Comparison of ENCODE assay signal across 13 cellular contexts in genomic region chr14:91229005-91229382, GRCh38. TPM values are rescaled to one million over a fixed set of nuclear protein-coding genes. Genes with fewer than 3 reads are reported as not detected.
DNase-seq lines count a peak whose midpoint lies in the region; ATAC-seq and TF ChIP-seq lines count a peak whose summit lies in the region.
"Had no signal": no experiment of that assay in that cellular context is flagged by ENCODE, and none has a peak within 500 bp of the region (broad histone marks: within the 10 kb centered on the region; RNA-seq: fewer than 3 reads in every experiment).

No MANE protein-coding gene starts in this region.

- H3K9me3 ChIP-seq in CD8-positive, alpha-beta T cell (ENCODE audit: low read length): no peaks in the 10 kb centered on the region
- H3K9me3 ChIP-seq in HAP-1: no peaks in the 10 kb centered on the region
- H3K9me3 ChIP-seq: right lobe of liver had no signal

- intact Hi-C loops in CD8-positive, alpha-beta T cell (cut with DNase I, micrococcal nuclease): loop anchor here (1.0 to 5.0 kb wide), 5 partner anchors 33 to 188 kb away; partner anchors contain the start of gene CCDC88C (in 1 of the 2)
- intact Hi-C loops in activated T-helper 1 cell treated with anti-CD3 and anti-CD28 coated beads, Interleukin-12 subunit alpha, Interleukin-12 subunit beta, Interleukin-2, Interleukin-4 antibody, amounts not matched to agents 30 ng/mL and 10 ng/mL and 1 ng/mL, durations not matched to agents 14 hours and 24 hours and 36 hours (cut with micrococcal nuclease): loop anchor here (1.0 to 10.0 kb wide), 6 partner anchors 188 to 636 kb away; partner anchors contain the start of genes CCDC88C and TC2N
- intact Hi-C loops in left cardiac atrium (cut with DNase I): no loop called here
- intact Hi-C loops in MCF 10A (cut with micrococcal nuclease): no loop called here

- peak overlapping the region; percentile 71 for H3K4me3 Mint-ChIP-seq in CD8-positive, alpha-beta T cell
- no peak overlapping the region for H3K4me3 Mint-ChIP-seq in HFFc6
- peak overlapping the region; percentile 80 for H3K4me3 Mint-ChIP-seq in activated T-helper 1 cell treated with anti-CD3 and anti-CD28 coated beads, Interleukin-12 subunit alpha, Interleukin-12 subunit beta, Interleukin-2, Interleukin-4 antibody, amounts not matched to agents 30 ng/mL and 10 ng/mL and 1 ng/mL, durations not matched to agents 14 hours and 24 hours and 36 hours
- H3K4me3 Mint-ChIP-seq in natural killer cell treated with Interleukin-12 subunit alpha and Interleukin-12 subunit beta and Interleukin-15 and Interleukin-18, amount 100 ng/mL, for 72 hours: peak overlapping the region; percentile 94
- no peak overlapping the region for H3K4me3 Mint-ChIP-seq in MCF 10A (ENCODE audit: unreplicated experiment)

- no peak for ATAC-seq in CD8-positive, alpha-beta T cell
- no peak for ATAC-seq in natural killer cell treated with Interleukin-12 subunit alpha and Interleukin-12 subunit beta and Interleukin-15 and Interleukin-18, amount 100 ng/mL, for 72 hours
- no peak for ATAC-seq in HG03135 (IDR thresholded peaks at IDR 0.05; ENCODE audit: unreplicated experiment)
- ATAC-seq in left cardiac atrium: no peak
- ATAC-seq: Panc1 had no signal

- peaks cover 84% of the 10 kb centered on the region for H3K4me1 ChIP-seq in CD8-positive, alpha-beta T cell (ENCODE audit: insufficient read depth, low read length)
- no peaks in the 10 kb centered on the region for H3K4me1 ChIP-seq in HAP-1
- H3K4me1 ChIP-seq: right lobe of liver had no signal

- peak overlapping the region; percentile 94 for H3K27ac Mint-ChIP-seq in CD8-positive, alpha-beta T cell
- H3K27ac Mint-ChIP-seq in HFFc6: peak overlapping the region; percentile 87
- H3K27ac Mint-ChIP-seq in activated T-helper 1 cell treated with anti-CD3 and anti-CD28 coated beads, Interleukin-12 subunit alpha, Interleukin-12 subunit beta, Interleukin-2, Interleukin-4 antibody, amounts not matched to agents 30 ng/mL and 10 ng/mL and 1 ng/mL, durations not matched to agents 14 hours and 24 hours and 36 hours: peak overlapping the region; percentile 100
- peak overlapping the region; percentile 95 to 99 for H3K27ac Mint-ChIP-seq in natural killer cell treated with Interleukin-12 subunit alpha and Interleukin-12 subunit beta and Interleukin-15 and Interleukin-18, amount 100 ng/mL, for 72 hours
- no peak overlapping the region for H3K27ac Mint-ChIP-seq in MCF 10A (ENCODE audit: low read depth, unreplicated experiment)

- DNase-seq in CD8-positive, alpha-beta T cell: no peak
- DNase-seq in HFFc6: no peak
- DNase-seq in activated T-helper 1 cell treated with anti-CD3 and anti-CD28 coated beads, Interleukin-12 subunit alpha, Interleukin-12 subunit beta, Interleukin-2, Interleukin-4 antibody, amounts not matched to agents 30 ng/mL and 10 ng/mL and 1 ng/mL, durations not matched to agents 14 hours and 24 hours and 36 hours (ENCODE audit: low spot score): no peak
- no peak for DNase-seq in natural killer cell treated with Interleukin-12 subunit alpha and Interleukin-12 subunit beta and Interleukin-15 and Interleukin-18, amount 100 ng/mL, for 72 hours (ENCODE audit: low spot score)
- no peak for DNase-seq in HAP-1 (ENCODE audit: low spot score in 2 of 2)
- no peak for DNase-seq in left cardiac atrium
- DNase-seq in MCF 10A (ENCODE audit: unreplicated experiment): no peak
- DNase-seq: heart left ventricle, NCI-H1105 treated with DMSO at 0.1 percent for 48 hours, NCI-H345, right lobe of liver had no signal

- H3K36me3 ChIP-seq in CD8-positive, alpha-beta T cell (ENCODE audit: insufficient read depth, low read length): no peaks in the 10 kb centered on the region
- 0 out of 2 replicates have a peak, but pooled peaks cover 3% of the 10 kb centered on the region for H3K36me3 ChIP-seq in HAP-1 (replicated peaks)

- H3K9me3 Mint-ChIP-seq in CD8-positive, alpha-beta T cell: peaks cover 6% of the 10 kb centered on the region
- H3K9me3 Mint-ChIP-seq in HFFc6: peaks cover 10% of the 10 kb centered on the region
- H3K9me3 Mint-ChIP-seq in activated T-helper 1 cell treated with anti-CD3 and anti-CD28 coated beads, Interleukin-12 subunit alpha, Interleukin-12 subunit beta, Interleukin-2, Interleukin-4 antibody, amounts not matched to agents 30 ng/mL and 10 ng/mL and 1 ng/mL, durations not matched to agents 14 hours and 24 hours and 36 hours: peaks cover 12% of the 10 kb centered on the region
- peaks cover 4% of the 10 kb centered on the region for H3K9me3 Mint-ChIP-seq in natural killer cell treated with Interleukin-12 subunit alpha and Interleukin-12 subunit beta and Interleukin-15 and Interleukin-18, amount 100 ng/mL, for 72 hours
- no peaks in the 10 kb centered on the region for H3K9me3 Mint-ChIP-seq in MCF 10A (ENCODE audit: unreplicated experiment)

- H3K27me3 ChIP-seq in CD8-positive, alpha-beta T cell (ENCODE audit: insufficient read depth, low read length): no peaks in the 10 kb centered on the region
- H3K27me3 ChIP-seq in HAP-1 (ENCODE audit: low read depth): no peaks in the 10 kb centered on the region
- H3K27me3 ChIP-seq: heart left ventricle, right lobe of liver had no signal

- POLR2A ChIA-PET in CD8-positive, alpha-beta T cell (lab: Charles Lee): interaction anchor here (0.7 to 4.6 kb wide), 10 partner anchors 10 to 189 kb away, joined by 3 to 90 read pairs (median 5); partner anchors contain the start of genes CCDC88C and GPR68
- POLR2A ChIA-PET in MCF 10A (lab: Yijun Ruan, JAX): no interaction called here

- peaks cover 12% of the 10 kb centered on the region for H3K36me3 Mint-ChIP-seq in CD8-positive, alpha-beta T cell
- H3K36me3 Mint-ChIP-seq in HFFc6 (ENCODE audit: low read depth): peaks cover 17% of the 10 kb centered on the region
- H3K36me3 Mint-ChIP-seq in activated T-helper 1 cell treated with anti-CD3 and anti-CD28 coated beads, Interleukin-12 subunit alpha, Interleukin-12 subunit beta, Interleukin-2, Interleukin-4 antibody, amounts not matched to agents 30 ng/mL and 10 ng/mL and 1 ng/mL, durations not matched to agents 14 hours and 24 hours and 36 hours (ENCODE audit: low read depth): peaks cover 34% of the 10 kb centered on the region
- H3K36me3 Mint-ChIP-seq in natural killer cell treated with Interleukin-12 subunit alpha and Interleukin-12 subunit beta and Interleukin-15 and Interleukin-18, amount 100 ng/mL, for 72 hours: peaks cover 7% of the 10 kb centered on the region
- H3K36me3 Mint-ChIP-seq in MCF 10A (ENCODE audit: insufficient read depth, unreplicated experiment): no peaks in the 10 kb centered on the region

- in situ Hi-C loops in HAP-1 (cut with MboI; ENCODE audit: low sequenced_read_pairs): no loop called here

- CTCF ChIA-PET in CD8-positive, alpha-beta T cell (lab: Charles Lee): interaction anchor here (1.2 to 3.2 kb wide), 7 partner anchors 13 to 58 kb away, joined by 3 to 13 read pairs (median 5); partner anchors contain the start of gene GPR68
- CTCF ChIA-PET in MCF 10A (lab: Yijun Ruan, JAX): interaction anchor here (0.9 kb wide), 1 partner anchor 12 kb away, joined by 3 read pairs; no protein-coding TSS in a partner anchor

- H3K4me3 ChIP-seq in CD8-positive, alpha-beta T cell (ENCODE audit: low read depth, low read length): no peak overlapping the region
- no peak overlapping the region for H3K4me3 ChIP-seq in HAP-1
- H3K4me3 ChIP-seq: heart left ventricle, right lobe of liver had no signal

- TF ChIP-seq CTCF in CD8-positive, alpha-beta T cell (IDR thresholded peaks at IDR 0.05): no peak
- TF ChIP-seq CTCF in HFFc6 (IDR thresholded peaks at IDR 0.05) (no peak), MCF 10A (IDR thresholded peaks at IDR 0.05; ENCODE audit: unreplicated experiment) (no peak)

- no TSS peak for BruUV-seq in MCF 10A (replicated peaks; lab: Mats Ljungman, UMichigan)

- peaks cover 83% of the 10 kb centered on the region for H3K4me1 Mint-ChIP-seq in CD8-positive, alpha-beta T cell (ENCODE audit: low read depth)
- H3K4me1 Mint-ChIP-seq in HFFc6 (ENCODE audit: low read depth): peaks cover 59% of the 10 kb centered on the region
- H3K4me1 Mint-ChIP-seq in activated T-helper 1 cell treated with anti-CD3 and anti-CD28 coated beads, Interleukin-12 subunit alpha, Interleukin-12 subunit beta, Interleukin-2, Interleukin-4 antibody, amounts not matched to agents 30 ng/mL and 10 ng/mL and 1 ng/mL, durations not matched to agents 14 hours and 24 hours and 36 hours (ENCODE audit: low read depth): peaks cover 83% of the 10 kb centered on the region
- peaks cover 71 to 78% of the 10 kb centered on the region in 2 donors for H3K4me1 Mint-ChIP-seq in natural killer cell treated with Interleukin-12 subunit alpha and Interleukin-12 subunit beta and Interleukin-15 and Interleukin-18, amount 100 ng/mL, for 72 hours (ENCODE audit: low read depth in 2 of 2)
- peaks cover 7% of the 10 kb centered on the region for H3K4me1 Mint-ChIP-seq in MCF 10A (ENCODE audit: insufficient read depth, unreplicated experiment)

- peak overlapping the region; percentile 6 for H3K27ac ChIP-seq in CD8-positive, alpha-beta T cell (ENCODE audit: low read depth, low read length)
- H3K27ac ChIP-seq: right lobe of liver had no signal

- H3K27me3 Mint-ChIP-seq in CD8-positive, alpha-beta T cell (ENCODE audit: low read depth): no peaks in the 10 kb centered on the region
- no peaks in the 10 kb centered on the region; the same call in 1 of the 2 replicates for H3K27me3 Mint-ChIP-seq in HFFc6 (ENCODE audit: insufficient read depth)
- H3K27me3 Mint-ChIP-seq in activated T-helper 1 cell treated with anti-CD3 and anti-CD28 coated beads, Interleukin-12 subunit alpha, Interleukin-12 subunit beta, Interleukin-2, Interleukin-4 antibody, amounts not matched to agents 30 ng/mL and 10 ng/mL and 1 ng/mL, durations not matched to agents 14 hours and 24 hours and 36 hours (ENCODE audit: insufficient read depth): no peaks in the 10 kb centered on the region
- H3K27me3 Mint-ChIP-seq in natural killer cell treated with Interleukin-12 subunit alpha and Interleukin-12 subunit beta and Interleukin-15 and Interleukin-18, amount 100 ng/mL, for 72 hours: no peaks in the 10 kb centered on the region
- no peaks in the 10 kb centered on the region for H3K27me3 Mint-ChIP-seq in MCF 10A (ENCODE audit: insufficient read depth, unreplicated experiment)

RNA-seq across cellular contexts. Expression of gene GPR68, which starts 15.5 kb away (rescaled TPM):
- 1 to 10 TPM; 3.6 to 5.1 TPM for total RNA-seq in CD8-positive, alpha-beta T cell
- under 1 TPM; 0.34 to 0.88 (median 0.52) TPM for total RNA-seq in HFFc6 (2021; fragmentation: NEBNext Ultra II Directional; extraction: Animal tissue kit (Norgen Biotek cat#: 25700))
- total RNA-seq in activated T-helper 1 cell treated with anti-CD3 and anti-CD28 coated beads, Interleukin-12 subunit alpha, Interleukin-12 subunit beta, Interleukin-2, Interleukin-4 antibody, amounts not matched to agents 30 ng/mL and 10 ng/mL and 1 ng/mL, durations not matched to agents 14 hours and 24 hours and 36 hours: 4.5 and 5.4 TPM in 2 replicates
- 10 to 100 TPM; 17.4 to 30.2 TPM for total RNA-seq in natural killer cell treated with Interleukin-12 subunit alpha and Interleukin-12 subunit beta and Interleukin-15 and Interleukin-18, amount 100 ng/mL, for 72 hours
- 1 to 10 TPM in 1 of 2 donors, under 1 TPM in 1; 0.94 to 1.8 TPM for total RNA-seq in left cardiac atrium
- 0.10 and 0.14 TPM in 2 replicates for total RNA-seq in MCF 10A (2022)

Comparison
In these comparisons a context has a peak if more than half of its experiments do, and no peak if none do; other contexts are left out.
1. H3K4me3 Mint-ChIP-seq: peak in CD8-positive, alpha-beta T cell (single experiment), activated T-helper 1 cell treated with anti-CD3 and anti-CD28 coated beads, Interleukin-12 subunit alpha, Interleukin-12 subunit beta, Interleukin-2, Interleukin-4 antibody, amounts not matched to agents 30 ng/mL and 10 ng/mL and 1 ng/mL, durations not matched to agents 14 hours and 24 hours and 36 hours (single experiment) and natural killer cell treated with Interleukin-12 subunit alpha and Interleukin-12 subunit beta and Interleukin-15 and Interleukin-18, amount 100 ng/mL, for 72 hours (single experiment); none in HFFc6 (single experiment) and MCF 10A (single experiment).
2. intact Hi-C loops: an anchor here in CD8-positive, alpha-beta T cell (1.0 to 5.0 kb wide) and activated T-helper 1 cell treated with anti-CD3 and anti-CD28 coated beads, Interleukin-12 subunit alpha, Interleukin-12 subunit beta, Interleukin-2, Interleukin-4 antibody, amounts not matched to agents 30 ng/mL and 10 ng/mL and 1 ng/mL, durations not matched to agents 14 hours and 24 hours and 36 hours (1.0 to 10.0 kb wide); none called in left cardiac atrium and MCF 10A.